8 cellular contexts compared by ENCODE assay signal in the genomic region with DNA sequence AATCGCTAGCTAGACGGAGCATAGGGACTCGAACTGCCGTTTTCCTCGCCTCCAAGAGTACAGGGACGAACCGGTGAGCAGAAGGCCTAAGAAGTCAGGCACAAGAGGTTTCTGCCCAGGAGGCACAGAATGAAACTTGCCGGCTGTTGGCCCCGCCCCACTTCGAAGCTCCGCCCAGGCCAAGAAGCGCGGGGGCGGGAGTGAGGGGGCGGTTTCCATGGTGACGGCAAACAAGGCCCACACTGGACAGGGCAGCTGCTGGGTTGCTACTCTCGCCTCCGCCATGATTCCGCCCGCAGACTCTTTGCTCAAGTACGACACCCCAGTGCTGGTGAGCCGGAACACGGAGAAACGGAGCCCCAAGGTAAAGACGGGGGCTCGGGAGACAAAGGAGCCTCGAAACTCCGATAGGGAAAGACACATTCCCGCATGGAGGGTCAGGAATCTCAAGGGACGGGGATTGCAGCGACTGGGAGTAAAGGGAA. TPM values are rescaled to one million over a fixed set of nuclear protein-coding genes. Genes with fewer than 3 reads are reported as not detected.
DNase-seq lines count a peak whose midpoint lies in the region; ATAC-seq and TF ChIP-seq lines count a peak whose summit lies in the region.

A gene (plus strand): TSS at position 229 of the 485 bp plus-strand sequence. CDS start 55 bp downstream, at position 284.

- H3K27ac ChIP-seq in HCT116 (ENCODE audit: low read depth, low read length) (no peak within 1 kb of the TSS), Peyer's patch (peak within 1 kb of the TSS in 1 of 4 donors; percentile 37), dorsolateral prefrontal cortex (peak within 1 kb of the TSS in 36 of 59 donors; percentile 2 to 85 (median 48)), spleen (peak within 1 kb of the TSS in 2 of 8 donors; percentile 36 to 42)

- peak within 1 kb of the TSS; percentile 79 for H2AFZ ChIP-seq in HCT116 (ENCODE audit: low read depth, low read length, poor library complexity, severe bottlenecking)

- H3K4me3 ChIP-seq in AG10803 (ENCODE audit: low read length) = peak within 1 kb of the TSS; percentile 51
- H3K4me3 ChIP-seq in HCT116 (replicated peaks in 1 of 2; ENCODE audit: low read depth in 1 of 2, low read length in 2 of 2) = no peak within 1 kb of the TSS
- peak within 1 kb of the TSS in 2 of 4 donors; percentile 38 to 40 for H3K4me3 ChIP-seq in Peyer's patch
- peak within 1 kb of the TSS; percentile 24 to 73 (median 54) for H3K4me3 ChIP-seq in dorsolateral prefrontal cortex
- peak within 1 kb of the TSS in 5 of 8 donors; percentile 14 to 56 (median 21) for H3K4me3 ChIP-seq in spleen

- peak within 1 kb of the TSS; percentile 46 for H3K4me2 ChIP-seq in HCT116 (ENCODE audit: low read length)

- no peaks in the 10 kb centered on the region for H3K9me2 ChIP-seq in HCT116 (ENCODE audit: insufficient read depth)

- no peak within 1 kb of the TSS for H3K9ac ChIP-seq in HCT116 (ENCODE audit: low read length)

- H3K9me3 ChIP-seq in HCT116 (ENCODE audit: control insufficient read depth in 1 of 2, insufficient read depth in 1 of 2, low read depth in 1 of 2, low read length in 2 of 2) (no peaks in the 10 kb centered on the region), Peyer's patch (no peaks in the 10 kb centered on the region), spleen (no peaks in the 10 kb centered on the region)

- peaks cover 24% of the 10 kb centered on the region for H3K79me2 ChIP-seq in HCT116 (ENCODE audit: insufficient read depth, low read length)

- no peak for TF ChIP-seq CTCF in AG10803 (conservative IDR thresholded peaks at IDR 0.05; ENCODE audit: low read length)
- no peak for TF ChIP-seq CTCF in HCT116 (IDR thresholded peaks at IDR 0.05 in 2 of 3, conservative IDR thresholded peaks at IDR 0.05 in 1 of 3; ENCODE audit: borderline replicate concordance in 1 of 3, insufficient read depth in 1 of 3, low read depth in 2 of 3, low read length in 2 of 3)
- TF ChIP-seq CTCF in Peyer's patch (IDR thresholded peaks at IDR 0.05) = no peak
- no peak for TF ChIP-seq CTCF in dorsolateral prefrontal cortex (IDR thresholded peaks at IDR 0.05 in 54 of 56, conservative IDR thresholded peaks at IDR 0.05 in 2 of 56; ENCODE audit: low read depth in 1 of 56, partially characterized antibody in 56 of 56)
- no peak for TF ChIP-seq CTCF in spleen (IDR thresholded peaks at IDR 0.05 in 8 of 11, conservative IDR thresholded peaks at IDR 0.05 in 3 of 11)

- H3K27me3 ChIP-seq in HCT116 (ENCODE audit: insufficient read depth, low read length) (no peaks in the 10 kb centered on the region), Peyer's patch (no peaks in the 10 kb centered on the region), dorsolateral prefrontal cortex (no peaks in the 10 kb centered on the region), spleen (replicated peaks in 1 of 7) (peaks cover 0 to 13% (median 0%) of the 10 kb centered on the region in 7 donors)

- peak; percentile 49 for ATAC-seq in HCT116
- ATAC-seq in HG02759 (IDR thresholded peaks at IDR 0.05; ENCODE audit: unreplicated experiment) = no peak
- no peak for ATAC-seq in HG03196 (IDR thresholded peaks at IDR 0.05; ENCODE audit: unreplicated experiment)

- POLR2A ChIA-PET in HCT116 (lab: Charles Lee) = no interaction called here

- no peak for TF ChIP-seq RAD21 in HCT116 (IDR thresholded peaks at IDR 0.05; ENCODE audit: low read depth)

- peaks cover 2 to 3% of the 10 kb centered on the region in 2 experiments; a peak in 2 of 4 replicates for H3K36me3 ChIP-seq in HCT116 (ENCODE audit: control insufficient read depth in 1 of 2, insufficient read depth in 2 of 2, low read length in 2 of 2)
- H3K36me3 ChIP-seq in Peyer's patch = peaks cover 0 to 7% (median 0%) of the 10 kb centered on the region in 3 donors
- H3K36me3 ChIP-seq in spleen = peaks cover 0 to 9% (median 3%) of the 10 kb centered on the region in 6 donors

- BruUV-seq in HCT116 (replicated peaks; lab: Mats Ljungman, UMichigan) = no TSS peak

- DNase-seq in AG10803 (ENCODE audit: low read depth) (peak; percentile 77), HCT116 (ENCODE audit: low read depth, low spot score) (no peak), Peyer's patch (peak; percentile 31 to 87 (median 79)), dorsolateral prefrontal cortex (peak; percentile 60 to 90 (median 85)), kidney tubule cell (ENCODE audit: low spot score) (peak; percentile 92), spleen (peak; percentile 79)

- RAD21 ChIA-PET in HCT116 (lab: Charles Lee; ENCODE audit: low non-redundant PET in 1 of 2, low total read pairs in 2 of 2, uncharacterized antibody in 2 of 2, unreplicated experiment in 2 of 2) = no interaction called here

- 0 out of 2 replicates have a peak, but pooled peaks cover 5% of the 10 kb centered on the region for H4K20me1 ChIP-seq in HCT116 (ENCODE audit: insufficient read depth)

- CTCF ChIA-PET in HCT116 (lab: Charles Lee) = no interaction called here

- TF ChIP-seq POLR2A in HCT116 (IDR thresholded peaks at IDR 0.05; ENCODE audit: borderline replicate concordance, extremely low read depth, insufficient read depth, insufficient read length) = no peak
- no peak for TF ChIP-seq POLR2A in Peyer's patch (IDR thresholded peaks at IDR 0.05)
- no peak for TF ChIP-seq POLR2A in spleen (IDR thresholded peaks at IDR 0.05)

- H3K4me1 ChIP-seq in HCT116 (ENCODE audit: control insufficient read depth in 1 of 2, insufficient read depth in 2 of 2, low read length in 2 of 2) = peaks cover 15 to 23% of the 10 kb centered on the region in 2 experiments
- peaks cover 0 to 17% (median 5%) of the 10 kb centered on the region in 4 donors for H3K4me1 ChIP-seq in Peyer's patch
- H3K4me1 ChIP-seq in spleen = peaks cover 10 to 40% (median 30%) of the 10 kb centered on the region in 6 donors

- intact Hi-C loops in HCT116 (cut with micrococcal nuclease) (no loop called here), dorsolateral prefrontal cortex (cut with DNase I) (loop anchor here (5.0 to 10.0 kb wide), 3 partner anchors 36 to 298 kb away; a partner anchor contains a TSS), spleen (cut with DNase I; ENCODE audit: low total_unique reads) (no loop called here)

- WGBS in spleen, 5 donors = 28 to 37% (median 31%) methylated on average over 31 of the region's 31 CpGs

TF ChIP-seq in HCT116, 20 proteins besides CTCF, POLR2A, EP300 and RAD21:
- TF ChIP-seq TCF7L2 (IDR thresholded peaks at IDR 0.05; ENCODE audit: borderline replicate concordance, extremely low read depth, insufficient read depth, insufficient read length) (no peak), SRF (IDR thresholded peaks at IDR 0.05; ENCODE audit: low read depth) (no peak), EGR1 (IDR thresholded peaks at IDR 0.05; ENCODE audit: low read depth) (peak; percentile 95)
TF ChIP-seq in HCT116: peak in this region for 1.

RNA-seq across cellular contexts. Expression of the gene that starts here (rescaled TPM):
- 0.64 TPM for total RNA-seq in HCT116 (2021; ENCODE audit: unreplicated experiment)
- 0.39 and 0.55 TPM in 2 replicates for polyA plus RNA-seq in HCT116 (2012)
- 1 to 10 TPM; 1.7 to 7.9 (median 3.7) TPM for total RNA-seq in Peyer's patch
- total RNA-seq in dorsolateral prefrontal cortex = 10 to 100 TPM in 116 of 120 experiments, 1 to 10 TPM in 4; 8.9 to 29.1 (median 17.0) TPM
- 1 to 10 TPM in 6 of 7 donors, under 1 TPM in 1; 0.98 to 2.6 (median 1.7) TPM for total RNA-seq in spleen
- polyA plus RNA-seq in spleen = 1 to 10 TPM; 1.2 to 2.2 (median 1.5) TPM

Comparison
In these comparisons a context has a peak if more than half of its experiments do, and no peak if none do; other contexts are left out.
1. Peak in ATAC-seq and H3K4me2 ChIP-seq in HCT116; RNA of the gene not detected or under 1 TPM.
2. H3K4me3 ChIP-seq: peak in AG10803 (single experiment), dorsolateral prefrontal cortex (59 of 59) and spleen (5 of 8); none in HCT116 (0 of 2).
3. intact Hi-C loops: an anchor here in dorsolateral prefrontal cortex (5.0 to 10.0 kb wide); none called in HCT116 and spleen.